31 cellular contexts compared by ENCODE assay signal in genomic region chr18:31740180-31740579, GRCh38.
A peak's percentile ranks its signal among the peaks of the same experiment; 100 is the strongest.
DNase-seq lines count a peak whose midpoint lies in the region; ATAC-seq and TF ChIP-seq lines count a peak whose summit lies in the region.
"Had no signal": no experiment of that assay in that cellular context is flagged by ENCODE, and none has a peak within 500 bp of the region (broad histone marks: within the 10 kb centered on the region; RNA-seq: fewer than 3 reads in every experiment).

No MANE protein-coding gene starts in this region.

- no peaks in the 10 kb centered on the region for H3K9me2 ChIP-seq in SU-DHL-6 (replicated peaks; ENCODE audit: insufficient read depth, low read length)

- no peak overlapping the region for H3K4me3 ChIP-seq in SU-DHL-6 (ENCODE audit: insufficient read depth, low read length, poor library complexity, severe bottlenecking)
- H3K4me3 ChIP-seq: cardiac muscle cell, right atrium auricular region, spleen, thoracic aorta, vagina had no signal

- H3K36me3 Mint-ChIP-seq in memory B cell: peaks cover 3% of the 10 kb centered on the region
- H3K36me3 Mint-ChIP-seq: activated naive CD8-positive, alpha-beta T cell treated with anti-CD3 and anti-CD28 coated beads, Interleukin-2, amount 10 ng/mL, durations not matched to agents 7 days and 5 days had no signal

- DNase-seq in NCI-H2029 (lab: John Stamatoyannopoulos, UW) (peak; percentile 4), NCI-H2029 treated with DMSO at 0.1 percent for 48 hours (lab: John Stamatoyannopoulos, UW) (no peak), NCI-H146 (lab: John Stamatoyannopoulos, UW) (peak; percentile 85), memory B cell (ENCODE audit: low spot score in 2 of 2) (no peak), SKM-1 (lab: John Stamatoyannopoulos, UW; ENCODE audit: unreplicated experiment) (no peak)
- DNase-seq in effector CD8-positive, alpha-beta T cell (lab: John Stamatoyannopoulos, UW): no peak
- DNase-seq: activated CD4-positive, alpha-beta T cell treated with anti-CD3 and anti-CD28 coated beads, Interleukin-2, amount 50 U/mL, for 1 hour; activated CD4-positive, CD25-positive, alpha-beta regulatory T cell; activated gamma-delta T cell treated with Interleukin-2 at 50 U/mL for 16 hours; activated naive CD8-positive, alpha-beta T cell treated with anti-CD3 and anti-CD28 coated beads, Interleukin-2, amount 10 ng/mL, durations not matched to agents 7 days and 5 days; activated T-cell treated with anti-CD3 and anti-CD28 coated beads, Interleukin-2, amount 50 U/mL, for 4 hours; aorta; H7; left ventricle myocardium superior; NCI-H1694 treated with DMSO at 0.1 percent for 48 hours; NCI-H226; NCI-H82; posterior cingulate gyrus; spleen; stimulated activated CD4-positive, alpha-beta T cell treated with anti-CD3 and anti-CD28 coated beads, Interleukin-2, amount 100 ng/mL, for 24 hours; T-helper 1 cell had no signal

- no peak for TF ChIP-seq CTCF in SU-DHL-6 (IDR thresholded peaks at IDR 0.05; ENCODE audit: insufficient read depth, low read length, poor library complexity, severe bottlenecking)

- no peaks in the 10 kb centered on the region for H3F3A ChIP-seq in SU-DHL-6 (ENCODE audit: insufficient read depth)

- H3K4me1 Mint-ChIP-seq in memory B cell: peaks cover 3% of the 10 kb centered on the region
- H3K4me1 Mint-ChIP-seq: activated naive CD8-positive, alpha-beta T cell treated with anti-CD3 and anti-CD28 coated beads, Interleukin-2, amount 10 ng/mL, durations not matched to agents 7 days and 5 days; mesothelial cell of epicardium had no signal

- H3K27me3 Mint-ChIP-seq in memory B cell: no peaks in the 10 kb centered on the region

- ATAC-seq in memory B cell (ENCODE audit: low read depth) (peak; percentile 68), GM21619 (IDR thresholded peaks at IDR 0.05; ENCODE audit: unreplicated experiment) (no peak)
- ATAC-seq: left ventricle myocardium superior had no signal

- H3K27ac ChIP-seq in SU-DHL-6 (ENCODE audit: low read depth, low read length): no peak overlapping the region
- H3K27ac ChIP-seq: cardiac muscle cell, epithelial cell of prostate, KMS-11, right atrium auricular region, spleen, thoracic aorta, vagina had no signal

- H3K9me3 ChIP-seq in SU-DHL-6 (ENCODE audit: insufficient read depth, low read length): no peaks in the 10 kb centered on the region
- H3K9me3 ChIP-seq: right atrium auricular region, thoracic aorta, vagina had no signal

- H3K36me3 ChIP-seq in SU-DHL-6 (ENCODE audit: low read length): no peaks in the 10 kb centered on the region
- H3K36me3 ChIP-seq: cardiac muscle cell, right atrium auricular region, spleen, thoracic aorta, vagina had no signal

- H3K4me2 ChIP-seq in SU-DHL-6 (ENCODE audit: low read depth, low read length, poor library complexity, severe bottlenecking): no peak overlapping the region
- H3K4me2 ChIP-seq: KMS-11 had no signal

- H2AFZ ChIP-seq in SU-DHL-6 (ENCODE audit: low read depth, low read length, severe bottlenecking): peak overlapping the region; percentile 30

- H4K20me1 ChIP-seq in SU-DHL-6 (ENCODE audit: low read depth, low read length): no peaks in the 10 kb centered on the region

- H3K4me3 Mint-ChIP-seq in memory B cell: no peak overlapping the region
- H3K4me3 Mint-ChIP-seq: activated naive CD8-positive, alpha-beta T cell treated with anti-CD3 and anti-CD28 coated beads, Interleukin-2, amount 10 ng/mL, durations not matched to agents 7 days and 5 days; activated T-cell treated with anti-CD3 and anti-CD28 coated beads, Interleukin-2, amount 50 U/mL, for 4 hours; mesothelial cell of epicardium; stimulated activated naive CD8-positive, alpha-beta T cell treated with anti-CD3 and anti-CD28 coated beads, Interleukin-15, Interleukin-2, amounts not matched to agents 100 ng/mL and 50 ng/mL, for 24 hours had no signal

- peaks cover 4% of the 10 kb centered on the region for H3K9me3 Mint-ChIP-seq in memory B cell
- H3K9me3 Mint-ChIP-seq: activated naive CD8-positive, alpha-beta T cell treated with anti-CD3 and anti-CD28 coated beads, Interleukin-2, amount 10 ng/mL, durations not matched to agents 7 days and 5 days had no signal

- no peak overlapping the region for H3K9ac ChIP-seq in SU-DHL-6 (ENCODE audit: low read length)
- H3K9ac ChIP-seq: KMS-11 had no signal

- H3K27me3 ChIP-seq in SU-DHL-6 (ENCODE audit: low read length): no peaks in the 10 kb centered on the region
- H3K27me3 ChIP-seq: cardiac muscle cell, right atrium auricular region, spleen, vagina had no signal

- no peak overlapping the region for H3K27ac Mint-ChIP-seq in memory B cell
- H3K27ac Mint-ChIP-seq: activated naive CD8-positive, alpha-beta T cell treated with anti-CD3 and anti-CD28 coated beads, Interleukin-2, amount 10 ng/mL, durations not matched to agents 7 days and 5 days; mesothelial cell of epicardium; stimulated activated naive CD8-positive, alpha-beta T cell treated with anti-CD3 and anti-CD28 coated beads, Interleukin-15, Interleukin-2, amounts not matched to agents 100 ng/mL and 50 ng/mL, for 24 hours had no signal

- H3K79me2 ChIP-seq in SU-DHL-6 (ENCODE audit: insufficient read depth, low read length): no peaks in the 10 kb centered on the region

Comparison
In these comparisons a context has a peak if more than half of its experiments do, and no peak if none do; other contexts are left out.
1. DNase-seq: peak in NCI-H2029 (single experiment) and NCI-H146 (single experiment); none in NCI-H2029 treated with DMSO at 0.1 percent for 48 hours (single experiment), memory B cell (0 of 2), effector CD8-positive, alpha-beta T cell (single experiment) and SKM-1 (single experiment).